In the genomic region with DNA sequence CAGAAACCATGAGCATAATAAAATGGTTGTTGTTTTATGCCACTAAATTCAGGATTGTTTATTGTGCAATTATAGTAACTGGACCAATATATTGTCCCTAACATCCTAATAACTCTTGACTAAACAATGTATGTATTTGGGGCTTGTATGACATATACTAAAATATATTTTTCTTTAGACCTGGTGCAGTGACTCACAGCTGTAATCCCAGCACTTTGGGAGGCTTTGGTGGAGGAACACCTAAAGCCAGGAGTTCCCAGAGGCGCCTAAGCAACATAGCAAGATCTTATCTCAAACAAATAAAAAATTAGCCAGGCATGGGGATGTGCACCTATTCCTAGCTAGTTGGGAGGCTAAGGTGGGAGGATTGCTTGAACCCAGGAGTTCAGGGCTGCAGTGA, we compare ENCODE assay signal across 22 cellular contexts.
DNase-seq lines count a peak whose midpoint lies in the region; ATAC-seq, FAIRE-seq and TF ChIP-seq lines count a peak whose summit lies in the region.
"Had no signal": no experiment of that assay in that cellular context is flagged by ENCODE, and none has a peak within 500 bp of the region (broad histone marks: within the 10 kb centered on the region; RNA-seq: fewer than 3 reads in every experiment).

No MANE protein-coding gene starts in this region.

- no peak overlapping the region for H4K12ac ChIP-seq in trophoblast cell (ENCODE audit: low read depth, low read length)

- ATAC-seq in A549 (no peak), IMR-90 (ENCODE audit: low read depth) (no peak), PC-3 (no peak), GM18870 (IDR thresholded peaks at IDR 0.05; ENCODE audit: unreplicated experiment) (no peak)
- ATAC-seq: CD8-positive, alpha-beta T cell had no signal

- H2BK120ac ChIP-seq in IMR-90 (ENCODE audit: low read depth, low read length) (no peak overlapping the region), trophoblast cell (ENCODE audit: insufficient read depth, low read length, poor library complexity) (no peak overlapping the region)

- H3K27me3 Mint-ChIP-seq in activated T-helper 1 cell treated with anti-CD3 and anti-CD28 coated beads, Interleukin-12 subunit alpha, Interleukin-12 subunit beta, Interleukin-2, Interleukin-4 antibody, amounts not matched to agents 30 ng/mL and 10 ng/mL and 1 ng/mL, durations not matched to agents 14 hours and 24 hours and 36 hours (ENCODE audit: insufficient read depth), result peaks cover 12% of the 10 kb centered on the region
- H3K27me3 Mint-ChIP-seq: CD4-positive, alpha-beta T cell had no signal

- H3K9me3 Mint-ChIP-seq in activated T-helper 1 cell treated with anti-CD3 and anti-CD28 coated beads, Interleukin-12 subunit alpha, Interleukin-12 subunit beta, Interleukin-2, Interleukin-4 antibody, amounts not matched to agents 30 ng/mL and 10 ng/mL and 1 ng/mL, durations not matched to agents 14 hours and 24 hours and 36 hours, result no peaks in the 10 kb centered on the region
- H3K9me3 Mint-ChIP-seq: CD4-positive, alpha-beta T cell; CD8-positive, alpha-beta T cell had no signal

- no peak for TF ChIP-seq RAD21 in A549 (conservative IDR thresholded peaks at IDR 0.05 in 1 of 2, IDR thresholded peaks at IDR 0.05 in 1 of 2)
- no peak for TF ChIP-seq RAD21 in IMR-90 (IDR thresholded peaks at IDR 0.05; ENCODE audit: low read length)

- H3K4me2 ChIP-seq in A549 (no peak overlapping the region), IMR-90 (ENCODE audit: low read depth, low read length) (no peak overlapping the region), PC-3 (ENCODE audit: low read length) (no peak overlapping the region), trophoblast cell (ENCODE audit: low read length) (no peak overlapping the region)
- H3K4me2 ChIP-seq: BLaER1 treated with 17β-estradiol and CSF1 and Interleukin-3, amounts not matched to agents 10 nM and 100 nM had no signal

- H3K27me3 ChIP-seq in IMR-90 (ENCODE audit: control insufficient read depth, insufficient read depth, low read length) (no peaks in the 10 kb centered on the region), PC-3 (ENCODE audit: low read length) (no peaks in the 10 kb centered on the region), trophoblast cell (ENCODE audit: insufficient read depth, low read length) (no peaks in the 10 kb centered on the region)
- H3K27me3 ChIP-seq: BLaER1 treated with 17β-estradiol and CSF1 and Interleukin-3, amounts not matched to agents 10 nM and 100 nM had no signal

- CTCF ChIA-PET in A549 (lab: Yijun Ruan, JAX), result interaction anchor here (0.6 kb wide), 1 partner anchor 516 kb away, joined by 4 read pairs; no protein-coding TSS in a partner anchor
- CTCF ChIA-PET in IMR-90 (lab: Yijun Ruan, JAX), result no interaction called here
- CTCF ChIA-PET in PC-3 (lab: Charles Lee), result no interaction called here

- BruUV-seq in IMR-90 (replicated peaks; lab: Mats Ljungman, UMichigan) (no TSS peak), PC-3 (replicated peaks; lab: Mats Ljungman, UMichigan) (no TSS peak)

- H3K18ac ChIP-seq in IMR-90 (ENCODE audit: low read depth, low read length) (no peak overlapping the region), trophoblast cell (ENCODE audit: low read length) (no peak overlapping the region)

- DNase-seq in A549 (ENCODE audit: low read depth in 1 of 2, low spot score in 1 of 2) (no peak), IMR-90 (no peak), PC-3 (peak; percentile 53), trophoblast cell (peak; percentile 12 to 66), MV-4-11 (lab: John Stamatoyannopoulos, UW) (no peak)
- DNase-seq in activated T-helper 1 cell treated with anti-CD3 and anti-CD28 coated beads, Interleukin-12 subunit alpha, Interleukin-12 subunit beta, Interleukin-2, Interleukin-4 antibody, amounts not matched to agents 30 ng/mL and 10 ng/mL and 1 ng/mL, durations not matched to agents 14 hours and 24 hours and 36 hours (ENCODE audit: low spot score), result no peak
- DNase-seq: AML-193; CD4-positive, alpha-beta T cell; CD8-positive, alpha-beta T cell; DMS 273 treated with DMSO at 0.1 percent for 48 hours; DMS153; DMS79; DND-41; EL; GDM1 had no signal

- WGBS in A549 (ENCODE audit: missing lambda C conversion rate), result 96% methylated on average over 1 of the region's 1 CpG
- no CpG with 5 or more reads among the region's 1 CpG for WGBS in IMR-90 (ENCODE audit: extremely low coverage in 2 of 2, insufficient read length in 1 of 2), 2 experiments
- no CpG with 5 or more reads among the region's 1 CpG for WGBS in trophoblast cell (ENCODE audit: extremely low coverage, insufficient coverage, insufficient read length)

- H3K14ac ChIP-seq in IMR-90 (replicated peaks; ENCODE audit: low read depth, low read length) (no peak overlapping the region), trophoblast cell (ENCODE audit: low read length) (no peak overlapping the region)

- H2BK15ac ChIP-seq in IMR-90 (ENCODE audit: low read depth, low read length), result no peak overlapping the region; the same call in 2 of the 3 replicates

- no peaks in the 10 kb centered on the region for H3K36me3 Mint-ChIP-seq in activated T-helper 1 cell treated with anti-CD3 and anti-CD28 coated beads, Interleukin-12 subunit alpha, Interleukin-12 subunit beta, Interleukin-2, Interleukin-4 antibody, amounts not matched to agents 30 ng/mL and 10 ng/mL and 1 ng/mL, durations not matched to agents 14 hours and 24 hours and 36 hours (ENCODE audit: low read depth)
- H3K36me3 Mint-ChIP-seq: CD8-positive, alpha-beta T cell had no signal

- no peak overlapping the region for H2AK9ac ChIP-seq in IMR-90 (replicated peaks; ENCODE audit: low read depth, low read length, poor library complexity)

- no peak overlapping the region for H3K9ac ChIP-seq in IMR-90 (ENCODE audit: low read depth, low read length)
- no peak overlapping the region for H3K9ac ChIP-seq in PC-3 (ENCODE audit: low read length)
- H3K9ac ChIP-seq in trophoblast cell (ENCODE audit: low read length), result no peak overlapping the region
- H3K9ac ChIP-seq: BLaER1 treated with 17β-estradiol and CSF1 and Interleukin-3, amounts not matched to agents 10 nM and 100 nM had no signal

- POLR2A ChIA-PET in A549 (lab: Yijun Ruan, JAX), result no interaction called here
- POLR2A ChIA-PET in IMR-90 (lab: Charles Lee; ENCODE audit: unreplicated experiment), result no interaction called here
- POLR2A ChIA-PET in PC-3 (lab: Charles Lee; ENCODE audit: unreplicated experiment), result no interaction called here

- no peak overlapping the region for H2BK12ac ChIP-seq in trophoblast cell (ENCODE audit: low read length)

- FAIRE-seq in A549 (lab: Jason Lieb, UNC), result peak; percentile 36
- FAIRE-seq: A204.1, GM12878 had no signal

- H2AK5ac ChIP-seq in IMR-90 (ENCODE audit: low read depth, low read length) (no peak overlapping the region), trophoblast cell (ENCODE audit: low read length) (no peak overlapping the region)

- in situ Hi-C loops in IMR-90 (cut with MboI; ENCODE audit: low sequenced_read_pairs), result no loop called here

- H3K36me3 ChIP-seq in IMR-90 (ENCODE audit: control insufficient read depth, insufficient read depth, low read length) (no peaks in the 10 kb centered on the region), PC-3 (ENCODE audit: low read depth, low read length) (no peaks in the 10 kb centered on the region), trophoblast cell (ENCODE audit: control insufficient read depth in 1 of 2, insufficient read depth in 2 of 2, low read length in 2 of 2) (no peaks in the 10 kb centered on the region)
- H3K36me3 ChIP-seq: BLaER1 treated with 17β-estradiol and CSF1 and Interleukin-3, amounts not matched to agents 10 nM and 100 nM had no signal

- no peak overlapping the region for H3K4me3 ChIP-seq in A549
- H3K4me3 ChIP-seq in IMR-90 (ENCODE audit: insufficient read depth, low read depth, low read length), result no peak overlapping the region
- no peak overlapping the region for H3K4me3 ChIP-seq in PC-3 (ENCODE audit: low read length)
- H3K4me3 ChIP-seq in trophoblast cell (ENCODE audit: low read depth, low read length), result no peak overlapping the region
- H3K4me3 ChIP-seq: BLaER1 treated with 17β-estradiol and CSF1 and Interleukin-3, amounts not matched to agents 10 nM and 100 nM; GM12878 had no signal

- H3K27ac Mint-ChIP-seq in activated T-helper 1 cell treated with anti-CD3 and anti-CD28 coated beads, Interleukin-12 subunit alpha, Interleukin-12 subunit beta, Interleukin-2, Interleukin-4 antibody, amounts not matched to agents 30 ng/mL and 10 ng/mL and 1 ng/mL, durations not matched to agents 14 hours and 24 hours and 36 hours, result no peak overlapping the region
- H3K27ac Mint-ChIP-seq: B cell; CD4-positive, alpha-beta T cell; CD8-positive, alpha-beta T cell had no signal

- no peak overlapping the region for H4K91ac ChIP-seq in IMR-90 (ENCODE audit: insufficient read depth, low read depth, low read length)
- H4K91ac ChIP-seq in trophoblast cell (ENCODE audit: low read depth, low read length), result no peak overlapping the region

- dilution Hi-C loops in IMR-90 (cut with HindIII; ENCODE audit: low sequenced_read_pairs, unreplicated experiment), result no loop called here

- no peaks in the 10 kb centered on the region for H3K4me1 Mint-ChIP-seq in activated T-helper 1 cell treated with anti-CD3 and anti-CD28 coated beads, Interleukin-12 subunit alpha, Interleukin-12 subunit beta, Interleukin-2, Interleukin-4 antibody, amounts not matched to agents 30 ng/mL and 10 ng/mL and 1 ng/mL, durations not matched to agents 14 hours and 24 hours and 36 hours (ENCODE audit: low read depth)
- H3K4me1 Mint-ChIP-seq: B cell had no signal

- H3K4ac ChIP-seq in IMR-90 (ENCODE audit: low read depth, low read length) (no peak overlapping the region), trophoblast cell (ENCODE audit: low read depth, low read length) (no peak overlapping the region)

- H3K79me1 ChIP-seq in IMR-90 (ENCODE audit: low read depth in 1 of 2, low read length in 2 of 2), result no peaks in the 10 kb centered on the region
- no peaks in the 10 kb centered on the region for H3K79me1 ChIP-seq in trophoblast cell (ENCODE audit: low read length)

- no peak for TF ChIP-seq CTCF in A549 (IDR thresholded peaks at IDR 0.05)
- no peak for TF ChIP-seq CTCF in IMR-90 (conservative IDR thresholded peaks at IDR 0.05; ENCODE audit: low read depth, low read length)
- TF ChIP-seq CTCF in PC-3 (conservative IDR thresholded peaks at IDR 0.05; ENCODE audit: low read depth, low read length), result no peak

- no peak overlapping the region for H2BK20ac ChIP-seq in IMR-90 (ENCODE audit: low read depth, low read length)

- H3K4me3 Mint-ChIP-seq in activated T-helper 1 cell treated with anti-CD3 and anti-CD28 coated beads, Interleukin-12 subunit alpha, Interleukin-12 subunit beta, Interleukin-2, Interleukin-4 antibody, amounts not matched to agents 30 ng/mL and 10 ng/mL and 1 ng/mL, durations not matched to agents 14 hours and 24 hours and 36 hours, result no peak overlapping the region
- H3K4me3 Mint-ChIP-seq: B cell; CD4-positive, alpha-beta T cell; CD8-positive, alpha-beta T cell had no signal

- H3K4me1 ChIP-seq in A549, result 0 out of 3 replicates have a peak, but pooled peaks cover 4% of the 10 kb centered on the region
- H3K4me1 ChIP-seq in IMR-90 (ENCODE audit: control insufficient read depth, insufficient read depth, low read length), result peaks cover 6% of the 10 kb centered on the region
- H3K4me1 ChIP-seq in PC-3 (ENCODE audit: insufficient read depth, low read length), result no peaks in the 10 kb centered on the region
- peaks cover 0 to 4% of the 10 kb centered on the region in 2 experiments for H3K4me1 ChIP-seq in trophoblast cell (ENCODE audit: control insufficient read depth in 1 of 2, insufficient read depth in 2 of 2, low read length in 2 of 2)
- H3K4me1 ChIP-seq: BLaER1 treated with 17β-estradiol and CSF1 and Interleukin-3, amounts not matched to agents 10 nM and 100 nM had no signal

- H3K9me1 ChIP-seq in IMR-90 (ENCODE audit: insufficient read depth, low read length), result peaks cover 4% of the 10 kb centered on the region

- no peak overlapping the region for H4K8ac ChIP-seq in IMR-90 (ENCODE audit: low read depth in 2 of 2, low read length in 2 of 2)
- H4K8ac ChIP-seq in trophoblast cell (ENCODE audit: low read depth, low read length), result no peak overlapping the region

- intact Hi-C loops in IMR-90 (cut with micrococcal nuclease) (no loop called here), PC-3 (cut with micrococcal nuclease) (no loop called here)
- intact Hi-C loops in activated T-helper 1 cell treated with anti-CD3 and anti-CD28 coated beads, Interleukin-12 subunit alpha, Interleukin-12 subunit beta, Interleukin-2, Interleukin-4 antibody, amounts not matched to agents 30 ng/mL and 10 ng/mL and 1 ng/mL, durations not matched to agents 14 hours and 24 hours and 36 hours (cut with micrococcal nuclease), result no loop called here

- TF ChIP-seq POLR2A in A549 (IDR thresholded peaks at IDR 0.05; ENCODE audit: low read length), result no peak
- no peak for TF ChIP-seq POLR2A in IMR-90 (IDR thresholded peaks at IDR 0.05; ENCODE audit: low read depth, low read length)

- H2BK5ac ChIP-seq in IMR-90 (ENCODE audit: low read depth, low read length, poor library complexity, severe bottlenecking), result no peak overlapping the region
- H2BK5ac ChIP-seq in trophoblast cell (ENCODE audit: low read depth, low read length, poor library complexity), result no peak overlapping the region

- no peak for TF ChIP-seq EP300 in A549 (IDR thresholded peaks at IDR 0.05)

- no peaks in the 10 kb centered on the region for H3K9me2 ChIP-seq in PC-3 (replicated peaks; ENCODE audit: low read length)

- H3K79me2 ChIP-seq in PC-3 (ENCODE audit: low read length), result no peaks in the 10 kb centered on the region
- H3K79me2 ChIP-seq in trophoblast cell (ENCODE audit: control insufficient read depth, insufficient read depth, low read length, poor library complexity), result no peaks in the 10 kb centered on the region

- H4K5ac ChIP-seq in IMR-90 (ENCODE audit: low read depth, low read length), result no peak overlapping the region

- no peaks in the 10 kb centered on the region for H3F3A ChIP-seq in PC-3 (ENCODE audit: low read length, unreplicated experiment)

- H3K56ac ChIP-seq in IMR-90 (ENCODE audit: extremely low read depth, insufficient read depth, low read length), result no peak overlapping the region

- H4K20me1 ChIP-seq in IMR-90 (ENCODE audit: insufficient read depth, low read length), result no peaks in the 10 kb centered on the region
- H4K20me1 ChIP-seq in PC-3 (ENCODE audit: low read length), result no peaks in the 10 kb centered on the region
- H4K20me1 ChIP-seq: BLaER1 treated with 17β-estradiol and CSF1 and Interleukin-3, amounts not matched to agents 10 nM and 100 nM had no signal

- no peak overlapping the region for H2AFZ ChIP-seq in IMR-90 (replicated peaks; ENCODE audit: low read length, poor library complexity)
- no peak overlapping the region for H2AFZ ChIP-seq in PC-3 (ENCODE audit: low read length)
- H2AFZ ChIP-seq in trophoblast cell (ENCODE audit: insufficient read depth, low read length, poor library complexity), result no peak overlapping the region

- H3K27ac ChIP-seq in A549 (no peak overlapping the region), IMR-90 (ENCODE audit: insufficient read depth, low read length) (no peak overlapping the region), PC-3 (ENCODE audit: low read length) (no peak overlapping the region), trophoblast cell (ENCODE audit: low read depth, low read length) (no peak overlapping the region)
- H3K27ac ChIP-seq: 22Rv1; BLaER1 treated with 17β-estradiol and CSF1 and Interleukin-3, amounts not matched to agents 10 nM and 100 nM; C4-2B had no signal

- H3K23ac ChIP-seq in IMR-90 (ENCODE audit: low read depth, low read length) (no peak overlapping the region), trophoblast cell (ENCODE audit: low read length) (no peak overlapping the region)

- H3K9me3 ChIP-seq in A549 (no peaks in the 10 kb centered on the region), IMR-90 (ENCODE audit: control insufficient read depth, insufficient read depth, low read length) (no peaks in the 10 kb centered on the region), PC-3 (ENCODE audit: low read length) (no peaks in the 10 kb centered on the region), trophoblast cell (ENCODE audit: insufficient read depth, low read depth, low read length) (no peaks in the 10 kb centered on the region)

Comparison
In these comparisons a context has a peak if more than half of its experiments do, and no peak if none do; other contexts are left out.
1. DNase-seq: peak in PC-3 (single experiment) and trophoblast cell (2 of 2); none in A549 (0 of 2), IMR-90 (single experiment), activated T-helper 1 cell treated with anti-CD3 and anti-CD28 coated beads, Interleukin-12 subunit alpha, Interleukin-12 subunit beta, Interleukin-2, Interleukin-4 antibody, amounts not matched to agents 30 ng/mL and 10 ng/mL and 1 ng/mL, durations not matched to agents 14 hours and 24 hours and 36 hours (single experiment) and MV-4-11 (single experiment).